Comparison of ENCODE assay signal across 23 cellular contexts in genomic region chr16:87199379-87199778, GRCh38.
"Had no signal": no experiment of that assay in that cellular context is flagged by ENCODE, and none has a peak within 500 bp of the region (broad histone marks: within the 10 kb centered on the region; RNA-seq: fewer than 3 reads in every experiment).

No MANE protein-coding gene starts in this region.

- H3K4me3 ChIP-seq: colonic mucosa, left ventricle myocardium inferior, lower lobe of right lung, sigmoid colon, skin epidermis, stomach, thoracic aorta, transverse colon had no signal

- ATAC-seq: foreskin keratinocyte, left cardiac atrium, lower lobe of right lung had no signal

- H3K36me3 ChIP-seq: colonic mucosa, left ventricle myocardium inferior, lower lobe of right lung, neutrophil, sigmoid colon, stomach, thoracic aorta, transverse colon had no signal

- H3K9me3 Mint-ChIP-seq: memory B cell, nephron progenitor cell had no signal

- H3K4me1 Mint-ChIP-seq: memory B cell had no signal

- FAIRE-seq: endothelial cell of umbilical vein, kidney had no signal

- H3K4me1 ChIP-seq: colonic mucosa, left ventricle myocardium inferior, sigmoid colon, transverse colon had no signal

- H3K27ac Mint-ChIP-seq: memory B cell, nephron progenitor cell had no signal

- H3K27me3 ChIP-seq: colonic mucosa, neutrophil, transverse colon had no signal

- H3K36me3 Mint-ChIP-seq: memory B cell had no signal

- H3K4me3 Mint-ChIP-seq: memory B cell, nephron progenitor cell had no signal

- DNase-seq: colonic mucosa; dermis blood vessel endothelial cell; erythroblast; foreskin keratinocyte; kidney; left cardiac atrium; left ventricle myocardium inferior; lower lobe of right lung; midbrain; nephron progenitor cell; posterior cingulate gyrus; sigmoid colon; stimulated activated CD4-positive, alpha-beta T cell treated with anti-CD3 and anti-CD28 coated beads, Interleukin-2, amount 100 ng/mL, for 24 hours; stimulated activated CD4-positive, alpha-beta T cell treated with anti-CD3 and anti-CD28 coated beads, Interleukin-4, amount 100 ng/mL, for 4 hours; stimulated activated naive CD4-positive, alpha-beta T cell; stomach; substantia nigra; transverse colon had no signal

- H3K27ac ChIP-seq: colonic mucosa, foreskin keratinocyte, left ventricle myocardium inferior, lower lobe of right lung, neutrophil, sigmoid colon, skin epidermis, stomach, thoracic aorta, transverse colon had no signal

- H3K9me3 ChIP-seq: colonic mucosa, left ventricle myocardium inferior, lower lobe of right lung, neutrophil, sigmoid colon, stomach, thoracic aorta, transverse colon had no signal
